In the genomic region with DNA sequence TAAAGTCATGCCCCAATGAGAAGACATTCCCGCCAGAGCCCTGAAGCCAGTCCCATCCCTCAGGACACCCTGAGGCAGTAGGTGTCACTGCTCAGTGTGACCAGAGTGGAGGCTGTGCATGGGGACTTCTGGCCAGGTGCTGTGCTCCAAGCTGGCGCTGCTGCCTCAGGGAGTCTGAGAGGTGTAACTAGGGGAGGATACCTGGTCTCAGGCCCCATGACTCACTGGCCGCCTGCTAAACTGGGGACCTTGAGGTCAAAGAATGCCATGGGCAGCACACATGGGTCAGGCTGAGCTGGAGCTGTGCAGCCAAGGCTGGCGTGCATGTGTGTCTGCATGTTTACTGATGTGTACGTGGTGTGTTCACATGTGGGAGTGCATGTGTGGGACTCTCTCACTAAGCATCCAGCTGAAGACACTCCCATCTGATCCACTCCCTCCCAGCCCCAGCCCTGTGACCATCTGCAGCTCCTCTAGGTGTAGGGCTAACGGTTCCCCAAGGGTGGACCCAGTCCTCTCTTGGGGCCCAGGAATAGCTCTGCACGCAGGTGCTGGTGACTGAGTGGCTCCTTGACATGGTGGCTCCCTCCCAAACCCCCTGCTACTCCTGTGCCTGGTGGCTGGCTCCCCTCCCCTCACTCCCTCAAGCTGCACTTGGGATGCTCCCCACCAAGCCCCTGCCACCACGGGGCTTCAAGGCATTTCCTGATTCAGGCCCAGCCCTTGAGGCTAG, we compare ENCODE assay signal across 10 cellular contexts. TPM values are rescaled to one million over a fixed set of nuclear protein-coding genes. Genes with fewer than 3 reads are reported as not detected.
DNase-seq lines count a peak whose midpoint lies in the region; TF ChIP-seq lines count a peak whose summit lies in the region.
"Had no signal": no experiment of that assay in that cellular context is flagged by ENCODE, and none has a peak within 500 bp of the region (broad histone marks: within the 10 kb centered on the region; RNA-seq: fewer than 3 reads in every experiment).

No MANE protein-coding gene starts in this region.

- H2BK12ac ChIP-seq in mesenchymal stem cell (ENCODE audit: low read length in 2 of 2) = peak overlapping the region; percentile 76 to 80

- no peak for TF ChIP-seq POLR2A in breast epithelium (IDR thresholded peaks at IDR 0.05)

- peak overlapping the region; percentile 17 for H2BK15ac ChIP-seq in mesenchymal stem cell (ENCODE audit: low read depth, poor library complexity, severe bottlenecking)

- peak overlapping the region; percentile 84 for H4K91ac ChIP-seq in mesenchymal stem cell (ENCODE audit: low read length)

- no peaks in the 10 kb centered on the region for H3K27me3 ChIP-seq in breast epithelium
- no peaks in the 10 kb centered on the region for H3K27me3 ChIP-seq in mesenchymal stem cell (ENCODE audit: control insufficient read depth in 1 of 2, insufficient read depth in 1 of 2, low read length in 2 of 2)
- no peaks in the 10 kb centered on the region for H3K27me3 ChIP-seq in tibial artery

- H3K23ac ChIP-seq in mesenchymal stem cell (ENCODE audit: low read length in 2 of 2) = peak overlapping the region in 1 of 2 experiments; percentile 1

- peak overlapping the region; percentile 16 for H3K9ac ChIP-seq in mesenchymal stem cell (ENCODE audit: low read length)

- H3K9me3 ChIP-seq in breast epithelium (no peaks in the 10 kb centered on the region), mesenchymal stem cell (ENCODE audit: control insufficient read depth, low read length) (no peaks in the 10 kb centered on the region), tibial artery (no peaks in the 10 kb centered on the region)

- peak overlapping the region; percentile 23 for H2AK5ac ChIP-seq in mesenchymal stem cell (ENCODE audit: low read length, severe bottlenecking)

- DNase-seq in NCI-H69 (lab: John Stamatoyannopoulos, UW) (peak; percentile 23), breast epithelium (ENCODE audit: low spot score in 2 of 2) (no peak), mesenchymal stem cell (no peak), tibial artery (no peak), pons (ENCODE audit: low spot score) (no peak), HK-2 (ENCODE audit: unreplicated experiment) (no peak)
- no peak for DNase-seq in activated T-cell treated with anti-CD3 and anti-CD28 coated beads, Interleukin-2, amount 50 U/mL, for 48 hours
- DNase-seq: activated CD4-positive, alpha-beta T cell treated with anti-CD3 and anti-CD28 coated beads, Interleukin-2, amount 50 U/mL, for 48 hours; erythroblast; MM.1S had no signal

- peak overlapping the region; percentile 35 for H4K8ac ChIP-seq in mesenchymal stem cell (ENCODE audit: low read length)

- peak overlapping the region; percentile 44 to 85 for H3K4ac ChIP-seq in mesenchymal stem cell (ENCODE audit: low read depth in 1 of 2, low read length in 2 of 2)

- peak overlapping the region in 1 of 2 experiments; percentile 63 for H3K14ac ChIP-seq in mesenchymal stem cell (ENCODE audit: low read length in 2 of 2)

- intact Hi-C loops in breast epithelium (cut with DNase I; ENCODE audit: low total_unique reads) (no loop called here), tibial artery (cut with DNase I; ENCODE audit: low total_unique reads) (no loop called here)

- 90% methylated on average over 6 of the region's 8 CpGs for WGBS in mesenchymal stem cell

- TF ChIP-seq CTCF in breast epithelium (IDR thresholded peaks at IDR 0.05) = no peak
- no peak for TF ChIP-seq CTCF in tibial artery (IDR thresholded peaks at IDR 0.05)

- H3K36me3 ChIP-seq in breast epithelium (no peaks in the 10 kb centered on the region), mesenchymal stem cell (ENCODE audit: control insufficient read depth in 1 of 2, insufficient read depth in 2 of 2, low read depth in 1 of 2, low read length in 2 of 2) (peaks cover 0 to 15% of the 10 kb centered on the region in 2 experiments), tibial artery (no peaks in the 10 kb centered on the region)

- H2BK120ac ChIP-seq in mesenchymal stem cell (ENCODE audit: low read depth, low read length) = peak overlapping the region; percentile 2

- no peak overlapping the region for H3K4me3 ChIP-seq in breast epithelium
- no peak overlapping the region for H3K4me3 ChIP-seq in mesenchymal stem cell (ENCODE audit: insufficient read depth in 1 of 2, low read depth in 1 of 2, low read length in 2 of 2)
- no peak overlapping the region for H3K4me3 ChIP-seq in tibial artery

- H2AFZ ChIP-seq in mesenchymal stem cell (ENCODE audit: low read depth, low read length) = no peak overlapping the region

- H2BK5ac ChIP-seq in mesenchymal stem cell (ENCODE audit: low read depth, low read length, poor library complexity, severe bottlenecking) = no peak overlapping the region

- H3K27ac ChIP-seq in breast epithelium (peak overlapping the region; percentile 35 to 98), mesenchymal stem cell (ENCODE audit: low read length, poor library complexity, severe bottlenecking) (no peak overlapping the region), tibial artery (peak overlapping the region; percentile 52 to 59)

- H3K79me1 ChIP-seq in mesenchymal stem cell (replicated peaks; ENCODE audit: low read length, poor library complexity, severe bottlenecking) = peaks cover 38% of the 10 kb centered on the region

- peak overlapping the region; percentile 87 to 91 for H3K18ac ChIP-seq in mesenchymal stem cell (ENCODE audit: low read depth in 1 of 2, low read length in 2 of 2)

- H3K4me2 ChIP-seq in mesenchymal stem cell (ENCODE audit: low read length, poor library complexity, severe bottlenecking) = no peak overlapping the region

- peaks cover 33 to 51% of the 10 kb centered on the region in 2 donors for H3K4me1 ChIP-seq in breast epithelium
- peaks cover 56% of the 10 kb centered on the region for H3K4me1 ChIP-seq in mesenchymal stem cell (ENCODE audit: control insufficient read depth, insufficient read depth, low read depth, low read length)
- peaks cover 19 to 69% (median 50%) of the 10 kb centered on the region in 4 donors for H3K4me1 ChIP-seq in tibial artery

RNA-seq across cellular contexts. Expression of gene HS6ST1, which starts 16.5 kb away (rescaled TPM):
- 10 to 100 TPM; 15.7 to 38.6 (median 29.8) TPM for total RNA-seq in breast epithelium
- 37.7 TPM for polyA plus RNA-seq in mesenchymal stem cell (2013, experiment 1 of 2)
- 37.3 TPM for polyA plus RNA-seq in mesenchymal stem cell (2013, experiment 2 of 2)
